In the genomic region with DNA sequence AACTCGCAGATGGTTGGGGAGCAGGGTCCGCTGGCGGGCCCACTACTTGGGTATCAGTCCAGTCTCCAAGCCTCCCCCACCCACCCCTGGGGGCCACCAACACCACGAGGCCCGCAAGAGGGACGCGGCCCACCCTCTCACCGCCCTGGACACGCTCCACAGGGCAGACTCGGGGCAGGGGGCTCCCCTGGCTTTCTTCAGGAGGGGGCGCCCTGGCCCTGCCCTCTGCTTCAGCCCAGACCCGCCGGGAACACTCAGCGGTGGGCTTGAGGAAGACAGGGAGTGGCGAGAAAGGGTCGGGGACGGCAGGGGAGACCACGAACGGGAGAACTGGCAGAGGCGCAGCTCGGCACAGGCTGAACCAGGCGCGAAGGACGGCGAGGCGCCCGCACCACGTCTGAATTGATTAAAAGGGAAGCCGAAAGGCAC, we compare ENCODE assay signal across 8 cellular contexts. TPM values are rescaled to one million over a fixed set of nuclear protein-coding genes. Genes with fewer than 3 reads are reported as not detected.
A peak's percentile ranks its signal among the peaks of the same experiment; 100 is the strongest.
DNase-seq lines count a peak whose midpoint lies in the region; ATAC-seq and TF ChIP-seq lines count a peak whose summit lies in the region.

No MANE protein-coding gene starts in this region.

- peak; percentile 3 for ATAC-seq in stimulated activated effector memory CD8-positive, alpha-beta T cell treated with anti-CD3 and anti-CD28 coated beads, Interleukin-12 subunit alpha, Interleukin-12 subunit beta, amount 100 ng/mL, for 72 hours
- no peak for ATAC-seq in GM21367 (IDR thresholded peaks at IDR 0.05; ENCODE audit: unreplicated experiment)

- H3K27ac Mint-ChIP-seq in activated CD4-positive, alpha-beta memory T cell treated with anti-CD3 and anti-CD28 coated beads for 36 hours: no peak overlapping the region
- peak overlapping the region; percentile 66 for H3K27ac Mint-ChIP-seq in glutamatergic neuron (ENCODE audit: unreplicated experiment)
- no peak overlapping the region for H3K27ac Mint-ChIP-seq in stimulated activated effector memory CD8-positive, alpha-beta T cell treated with anti-CD3 and anti-CD28 coated beads, Interleukin-12 subunit alpha, Interleukin-12 subunit beta, amount 100 ng/mL, for 72 hours

- peak overlapping the region; percentile 53 for H3K4me3 Mint-ChIP-seq in activated CD4-positive, alpha-beta memory T cell treated with anti-CD3 and anti-CD28 coated beads for 36 hours
- peak overlapping the region; percentile 86 for H3K4me3 Mint-ChIP-seq in glutamatergic neuron (ENCODE audit: unreplicated experiment)
- peak overlapping the region; percentile 79 for H3K4me3 Mint-ChIP-seq in stimulated activated effector memory CD8-positive, alpha-beta T cell treated with anti-CD3 and anti-CD28 coated beads, Interleukin-12 subunit alpha, Interleukin-12 subunit beta, amount 100 ng/mL, for 72 hours

- peaks cover 3% of the 10 kb centered on the region in 2 experiments; a peak in 2 of 3 replicates for H3K36me3 ChIP-seq in HEK293 (ENCODE audit: control insufficient read depth in 2 of 2, insufficient read depth in 1 of 2, low read length in 2 of 2)

- DNase-seq in AG09309 (ENCODE audit: low read depth) (no peak), glutamatergic neuron (no peak), globus pallidus (ENCODE audit: low spot score) (no peak), DMS79 treated with DMSO at 0.1 percent for 48 hours (lab: John Stamatoyannopoulos, UW) (no peak)
- peak; percentile 14 for DNase-seq in activated CD4-positive, alpha-beta memory T cell treated with anti-CD3 and anti-CD28 coated beads for 36 hours
- DNase-seq in stimulated activated effector memory CD8-positive, alpha-beta T cell treated with anti-CD3 and anti-CD28 coated beads, Interleukin-12 subunit alpha, Interleukin-12 subunit beta, amount 100 ng/mL, for 72 hours (ENCODE audit: low spot score in 2 of 2): no peak

- no peaks in the 10 kb centered on the region for H3K36me3 Mint-ChIP-seq in activated CD4-positive, alpha-beta memory T cell treated with anti-CD3 and anti-CD28 coated beads for 36 hours
- no peaks in the 10 kb centered on the region for H3K36me3 Mint-ChIP-seq in glutamatergic neuron (ENCODE audit: unreplicated experiment)
- peaks cover 10% of the 10 kb centered on the region for H3K36me3 Mint-ChIP-seq in stimulated activated effector memory CD8-positive, alpha-beta T cell treated with anti-CD3 and anti-CD28 coated beads, Interleukin-12 subunit alpha, Interleukin-12 subunit beta, amount 100 ng/mL, for 72 hours

- intact Hi-C loops in activated CD4-positive, alpha-beta memory T cell treated with anti-CD3 and anti-CD28 coated beads for 36 hours (cut with micrococcal nuclease): loop anchor here (2.0 kb wide), 1 partner anchor 170 kb away; a partner anchor contains a TSS

- peak overlapping the region; percentile 50 for H3K4me3 ChIP-seq in AG09309 (ENCODE audit: control insufficient read depth, low read depth, low read length)
- H3K4me3 ChIP-seq in HEK293 (ENCODE audit: low read depth, low read length): peak overlapping the region; percentile 90

- H3K9me3 Mint-ChIP-seq in activated CD4-positive, alpha-beta memory T cell treated with anti-CD3 and anti-CD28 coated beads for 36 hours: no peaks in the 10 kb centered on the region
- peaks cover 25% of the 10 kb centered on the region for H3K9me3 Mint-ChIP-seq in glutamatergic neuron (ENCODE audit: unreplicated experiment)
- H3K9me3 Mint-ChIP-seq in stimulated activated effector memory CD8-positive, alpha-beta T cell treated with anti-CD3 and anti-CD28 coated beads, Interleukin-12 subunit alpha, Interleukin-12 subunit beta, amount 100 ng/mL, for 72 hours: no peaks in the 10 kb centered on the region

- peaks cover 63% of the 10 kb centered on the region for H3K27me3 Mint-ChIP-seq in activated CD4-positive, alpha-beta memory T cell treated with anti-CD3 and anti-CD28 coated beads for 36 hours
- peaks cover 11% of the 10 kb centered on the region for H3K27me3 Mint-ChIP-seq in glutamatergic neuron (ENCODE audit: unreplicated experiment)

- TF ChIP-seq CTCF in AG09309 (IDR thresholded peaks at IDR 0.05; ENCODE audit: control insufficient read depth, insufficient read depth, low read depth, low read length, missing control alignments) (no peak), HEK293 (tag by site-specific recombination; IDR thresholded peaks at IDR 0.05) (peak; percentile 70), glutamatergic neuron (IDR thresholded peaks at IDR 0.05; ENCODE audit: partially characterized antibody, unreplicated experiment) (no peak)

- H3K9me3 ChIP-seq in HEK293 (ENCODE audit: control insufficient read depth, insufficient read depth, low read depth, low read length): no peaks in the 10 kb centered on the region

- CTCF ChIA-PET in HEK293 (lab: Yijun Ruan, JAX): interaction anchor here (0.7 to 1.4 kb wide), 4 partner anchors 10 to 207 kb away, joined by 3 to 5 read pairs (median 4); no protein-coding TSS in a partner anchor
- CTCF ChIA-PET in activated CD4-positive, alpha-beta memory T cell treated with anti-CD3 and anti-CD28 coated beads for 36 hours (lab: Charles Lee): interaction anchor here (0.6 kb wide), 1 partner anchor 9 kb away, joined by 3 read pairs; no protein-coding TSS in a partner anchor

- H3K4me1 Mint-ChIP-seq in activated CD4-positive, alpha-beta memory T cell treated with anti-CD3 and anti-CD28 coated beads for 36 hours (ENCODE audit: low read depth): peaks cover 35% of the 10 kb centered on the region
- peaks cover 32% of the 10 kb centered on the region for H3K4me1 Mint-ChIP-seq in glutamatergic neuron (ENCODE audit: low read depth, unreplicated experiment)
- H3K4me1 Mint-ChIP-seq in stimulated activated effector memory CD8-positive, alpha-beta T cell treated with anti-CD3 and anti-CD28 coated beads, Interleukin-12 subunit alpha, Interleukin-12 subunit beta, amount 100 ng/mL, for 72 hours: peaks cover 26% of the 10 kb centered on the region

- POLR2A ChIA-PET in HEK293 (lab: Yijun Ruan, JAX): interaction anchor here (0.8 to 1.7 kb wide), 6 partner anchors 9 to 60 kb away, joined by 3 to 10 read pairs (median 4); no protein-coding TSS in a partner anchor
- POLR2A ChIA-PET in activated CD4-positive, alpha-beta memory T cell treated with anti-CD3 and anti-CD28 coated beads for 36 hours (lab: Charles Lee): interaction anchor here (0.8 to 1.7 kb wide), 2 partner anchors 77 to 110 kb away, joined by 3 to 5 read pairs; no protein-coding TSS in a partner anchor

- H3K4me1 ChIP-seq in HEK293 (ENCODE audit: control insufficient read depth, insufficient read depth, low read length): peaks cover 24% of the 10 kb centered on the region

- peak overlapping the region; percentile 92 for H3K27ac ChIP-seq in HEK293 (ENCODE audit: extremely low read depth, low read depth, low read length)

TF ChIP-seq in HEK293, 187 proteins besides CTCF, POLR2A, EP300 and RAD21 (continues in another document):
- no peak for TF ChIP-seq ZNF202 (tag by site-specific recombination; IDR thresholded peaks at IDR 0.05; ENCODE audit: borderline replicate concordance)
- TF ChIP-seq, protein P1, sequence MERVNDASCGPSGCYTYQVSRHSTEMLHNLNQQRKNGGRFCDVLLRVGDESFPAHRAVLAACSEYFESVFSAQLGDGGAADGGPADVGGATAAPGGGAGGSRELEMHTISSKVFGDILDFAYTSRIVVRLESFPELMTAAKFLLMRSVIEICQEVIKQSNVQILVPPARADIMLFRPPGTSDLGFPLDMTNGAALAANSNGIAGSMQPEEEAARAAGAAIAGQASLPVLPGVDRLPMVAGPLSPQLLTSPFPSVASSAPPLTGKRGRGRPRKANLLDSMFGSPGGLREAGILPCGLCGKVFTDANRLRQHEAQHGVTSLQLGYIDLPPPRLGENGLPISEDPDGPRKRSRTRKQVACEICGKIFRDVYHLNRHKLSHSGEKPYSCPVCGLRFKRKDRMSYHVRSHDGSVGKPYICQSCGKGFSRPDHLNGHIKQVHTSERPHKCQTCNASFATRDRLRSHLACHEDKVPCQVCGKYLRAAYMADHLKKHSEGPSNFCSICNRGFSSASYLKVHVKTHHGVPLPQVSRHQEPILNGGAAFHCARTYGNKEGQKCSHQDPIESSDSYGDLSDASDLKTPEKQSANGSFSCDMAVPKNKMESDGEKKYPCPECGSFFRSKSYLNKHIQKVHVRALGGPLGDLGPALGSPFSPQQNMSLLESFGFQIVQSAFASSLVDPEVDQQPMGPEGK (tag by site-specific recombination; IDR thresholded peaks at IDR 0.05): 0 out of 2 replicates have a peak, but pooled peaks have one; percentile 31
- TF ChIP-seq, protein P2, sequence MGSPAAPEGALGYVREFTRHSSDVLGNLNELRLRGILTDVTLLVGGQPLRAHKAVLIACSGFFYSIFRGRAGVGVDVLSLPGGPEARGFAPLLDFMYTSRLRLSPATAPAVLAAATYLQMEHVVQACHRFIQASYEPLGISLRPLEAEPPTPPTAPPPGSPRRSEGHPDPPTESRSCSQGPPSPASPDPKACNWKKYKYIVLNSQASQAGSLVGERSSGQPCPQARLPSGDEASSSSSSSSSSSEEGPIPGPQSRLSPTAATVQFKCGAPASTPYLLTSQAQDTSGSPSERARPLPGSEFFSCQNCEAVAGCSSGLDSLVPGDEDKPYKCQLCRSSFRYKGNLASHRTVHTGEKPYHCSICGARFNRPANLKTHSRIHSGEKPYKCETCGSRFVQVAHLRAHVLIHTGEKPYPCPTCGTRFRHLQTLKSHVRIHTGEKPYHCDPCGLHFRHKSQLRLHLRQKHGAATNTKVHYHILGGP (tag by site-specific recombination; IDR thresholded peaks at IDR 0.05): no peak
- no peak for TF ChIP-seq ZNF404 (tag by site-specific recombination; IDR thresholded peaks at IDR 0.05)
- TF ChIP-seq, protein P3, sequence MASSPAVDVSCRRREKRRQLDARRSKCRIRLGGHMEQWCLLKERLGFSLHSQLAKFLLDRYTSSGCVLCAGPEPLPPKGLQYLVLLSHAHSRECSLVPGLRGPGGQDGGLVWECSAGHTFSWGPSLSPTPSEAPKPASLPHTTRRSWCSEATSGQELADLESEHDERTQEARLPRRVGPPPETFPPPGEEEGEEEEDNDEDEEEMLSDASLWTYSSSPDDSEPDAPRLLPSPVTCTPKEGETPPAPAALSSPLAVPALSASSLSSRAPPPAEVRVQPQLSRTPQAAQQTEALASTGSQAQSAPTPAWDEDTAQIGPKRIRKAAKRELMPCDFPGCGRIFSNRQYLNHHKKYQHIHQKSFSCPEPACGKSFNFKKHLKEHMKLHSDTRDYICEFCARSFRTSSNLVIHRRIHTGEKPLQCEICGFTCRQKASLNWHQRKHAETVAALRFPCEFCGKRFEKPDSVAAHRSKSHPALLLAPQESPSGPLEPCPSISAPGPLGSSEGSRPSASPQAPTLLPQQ (tag by site-specific recombination; IDR thresholded peaks at IDR 0.05): peak; percentile 10; the same call in 1 of the 2 replicates
- TF ChIP-seq ZNF335 (tag by site-specific recombination; conservative IDR thresholded peaks at IDR 0.05): 0 out of 2 replicates have a peak, but pooled peaks have one; percentile 24
- TF ChIP-seq ZBTB20 (tag by site-specific recombination; IDR thresholded peaks at IDR 0.05): 0 out of 2 replicates have a peak, but pooled peaks have one; percentile 18

RNA-seq across cellular contexts. Expression of a gene that starts 1.6 kb away (rescaled TPM):
- under 1 TPM; 0.19 to 0.24 TPM for total RNA-seq in activated CD4-positive, alpha-beta memory T cell treated with anti-CD3 and anti-CD28 coated beads for 36 hours
- 47.0 TPM for total RNA-seq in glutamatergic neuron (ENCODE audit: unreplicated experiment)

Comparison
In these comparisons a context has a peak if more than half of its experiments do, and no peak if none do; other contexts are left out.
1. RNA of a gene that starts 1.6 kb away (total RNA-seq): 47.0 TPM in glutamatergic neuron (single experiment); 0.19 to 0.24 TPM in activated CD4-positive, alpha-beta memory T cell treated with anti-CD3 and anti-CD28 coated beads for 36 hours; every median in the first group is over 10 times any median in the second.
2. Peak in every context shown above with its lines, with median percentiles within 50 percentile points of each other: H3K4me3 Mint-ChIP-seq.